In the genomic region with DNA sequence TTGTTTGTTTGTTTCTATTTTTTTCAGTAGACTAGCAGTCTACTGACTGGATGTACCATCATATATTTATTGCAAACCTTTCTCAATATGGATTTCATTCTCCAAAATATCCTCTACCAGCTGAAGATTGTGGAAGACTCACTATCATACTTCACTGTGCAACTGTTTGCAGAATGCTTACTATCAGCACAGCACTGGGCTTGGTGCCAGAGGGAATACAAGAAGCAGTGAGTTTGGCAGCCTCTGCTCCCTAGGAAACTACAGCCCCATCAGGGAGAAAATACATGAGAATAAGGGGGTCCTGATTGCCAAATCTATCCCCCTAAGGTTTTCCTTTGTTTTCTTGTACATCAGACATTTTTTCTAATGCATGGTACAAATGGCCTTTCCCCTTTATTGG, we compare ENCODE assay signal across 13 cellular contexts. TPM values are rescaled to one million over a fixed set of nuclear protein-coding genes. Genes with fewer than 3 reads are reported as not detected.
A peak's percentile ranks its signal among the peaks of the same experiment; 100 is the strongest.
DNase-seq lines count a peak whose midpoint lies in the region; ATAC-seq, FAIRE-seq and TF ChIP-seq lines count a peak whose summit lies in the region.
"Had no signal": no experiment of that assay in that cellular context is flagged by ENCODE, and none has a peak within 500 bp of the region (broad histone marks: within the 10 kb centered on the region; RNA-seq: fewer than 3 reads in every experiment).

No MANE protein-coding gene starts in this region.

- H4K20me1 ChIP-seq in HepG2 (ENCODE audit: insufficient read depth, low read length), result no peaks in the 10 kb centered on the region
- H4K20me1 ChIP-seq: BLaER1 treated with 17β-estradiol and CSF1 and Interleukin-3, amounts not matched to agents 10 nM and 100 nM had no signal

- FAIRE-seq in HepG2 (lab: Jason Lieb, UNC), result no peak

- H3K4me3 ChIP-seq in choroid plexus epithelial cell (ENCODE audit: low read depth, low read length) (no peak overlapping the region), HepG2 (replicated peaks in 1 of 3; ENCODE audit: insufficient read depth in 1 of 3, low read depth in 2 of 3, low read length in 3 of 3) (no peak overlapping the region)
- H3K4me3 ChIP-seq: BLaER1 treated with 17β-estradiol and CSF1 and Interleukin-3, amounts not matched to agents 10 nM and 100 nM had no signal

- peaks cover 38% of the 10 kb centered on the region for H3K4me1 ChIP-seq in HepG2 (ENCODE audit: insufficient read depth, low read length)

- 0 out of 5 replicates have a peak, but pooled peaks cover 0 to 3% of the 10 kb centered on the region in 2 experiments for H3K27me3 ChIP-seq in HepG2 (ENCODE audit: control insufficient read depth in 1 of 2, insufficient read depth in 2 of 2, low read length in 2 of 2)
- H3K27me3 ChIP-seq: BLaER1 treated with 17β-estradiol and CSF1 and Interleukin-3, amounts not matched to agents 10 nM and 100 nM had no signal

- DNase-seq in COLO668 (lab: John Stamatoyannopoulos, UW; ENCODE audit: unreplicated experiment) (peak; percentile 21), NCI-H1105 (lab: John Stamatoyannopoulos, UW) (peak; percentile 86), choroid plexus epithelial cell (ENCODE audit: low read depth) (peak; percentile 79), HepG2 (ENCODE audit: low spot score) (peak; percentile 5), GM20000 (ENCODE audit: low spot score) (no peak), NCI-H526 treated with DMSO at 0.1 percent for 48 hours (lab: John Stamatoyannopoulos, UW) (no peak)
- DNase-seq in activated CD8-positive, alpha-beta memory T cell treated with anti-CD3 and anti-CD28 coated beads, Interleukin-2, amount 50 U/mL, for 48 hours, result no peak
- DNase-seq: activated CD8-positive, alpha-beta memory T cell treated with anti-CD3 and anti-CD28 coated beads, Interleukin-2, amount 10 ng/mL, durations not matched to agents 7 days and 5 days; GF-D8; SHP77 treated with DMSO at 0.1 percent for 48 hours had no signal

- TF ChIP-seq RAD21 in HepG2 (CRISPR knock-in tag; IDR thresholded peaks at IDR 0.05), result no peak

- CTCF ChIA-PET in HepG2 (lab: Yijun Ruan, JAX; ENCODE audit: low intra/inter-chr PET ratio, low total read pairs), result no interaction called here

- H3K4me2 ChIP-seq in HepG2 (ENCODE audit: low read depth, low read length), result no peak overlapping the region
- H3K4me2 ChIP-seq: KMS-11 had no signal

- BruUV-seq in HepG2 (replicated peaks; lab: Mats Ljungman, UMichigan), result no TSS peak

- H3K27ac ChIP-seq in HepG2 (ENCODE audit: extremely low read length, insufficient read depth, low read length), result no peak overlapping the region
- H3K27ac ChIP-seq: KMS-11 had no signal

- TF ChIP-seq POLR2A in HepG2 (IDR thresholded peaks at IDR 0.05; ENCODE audit: insufficient read depth in 1 of 2, low read depth in 2 of 2, low read length in 2 of 2), result no peak

- peak; percentile 65; the same call in 1 of the 3 replicates for ATAC-seq in HepG2
- no peak for ATAC-seq in GM21786 (IDR thresholded peaks at IDR 0.05; ENCODE audit: unreplicated experiment)
- ATAC-seq: activated CD8-positive, alpha-beta memory T cell treated with anti-CD3 and anti-CD28 coated beads, Interleukin-2, amount 10 ng/mL, durations not matched to agents 7 days and 5 days had no signal

- H3K9ac ChIP-seq in HepG2 (ENCODE audit: insufficient read depth, low read depth, low read length), result no peak overlapping the region
- H3K9ac ChIP-seq: BLaER1 treated with 17β-estradiol and CSF1 and Interleukin-3, amounts not matched to agents 10 nM and 100 nM; KMS-11 had no signal

- H3K9me3 ChIP-seq in HepG2 (ENCODE audit: low read length), result no peaks in the 10 kb centered on the region
- H3K9me3 ChIP-seq: BLaER1 treated with 17β-estradiol and CSF1 and Interleukin-3, amounts not matched to agents 10 nM and 100 nM had no signal

- POLR2A ChIA-PET in HepG2 (lab: Yijun Ruan, JAX), result no interaction called here

- in situ Hi-C loops in HepG2 (cut with HindIII; ENCODE audit: extremely low pct_ligation_motif_present, low pct_unique_long_range_greater_than_20kb), result no loop called here

- intact Hi-C loops in HepG2 (cut with micrococcal nuclease; ENCODE audit: unreplicated experiment), result loop anchor here (5.0 kb wide), 1 partner anchor 48 kb away; no protein-coding TSS in a partner anchor

- H3K79me2 ChIP-seq in HepG2 (ENCODE audit: insufficient read depth, low read length), result no peaks in the 10 kb centered on the region

- H3K36me3 ChIP-seq in HepG2 (replicated peaks in 1 of 2; ENCODE audit: control insufficient read depth in 1 of 2, insufficient read depth in 2 of 2, low read length in 2 of 2), result no peaks in the 10 kb centered on the region
- H3K36me3 ChIP-seq: BLaER1 treated with 17β-estradiol and CSF1 and Interleukin-3, amounts not matched to agents 10 nM and 100 nM had no signal

- TF ChIP-seq CTCF in choroid plexus epithelial cell (conservative IDR thresholded peaks at IDR 0.05; ENCODE audit: low read depth, low read length) (no peak), HepG2 (CRISPR knock-in tag; IDR thresholded peaks at IDR 0.05) (no peak), GM20000 (IDR thresholded peaks at IDR 0.05; ENCODE audit: extremely low read depth, missing control alignments) (no peak)

- no peak overlapping the region for H2AFZ ChIP-seq in HepG2 (ENCODE audit: low read length)

- TF ChIP-seq EP300 in HepG2 (IDR thresholded peaks at IDR 0.05; ENCODE audit: low read depth in 2 of 2, low read length in 2 of 2) (no peak), HepG2 (CRISPR knock-in tag; IDR thresholded peaks at IDR 0.05; ENCODE audit: borderline replicate concordance) (no peak)

TF ChIP-seq in HepG2, 621 proteins besides CTCF, POLR2A, EP300 and RAD21 (continues in another document):
- TF ChIP-seq, protein P1, sequence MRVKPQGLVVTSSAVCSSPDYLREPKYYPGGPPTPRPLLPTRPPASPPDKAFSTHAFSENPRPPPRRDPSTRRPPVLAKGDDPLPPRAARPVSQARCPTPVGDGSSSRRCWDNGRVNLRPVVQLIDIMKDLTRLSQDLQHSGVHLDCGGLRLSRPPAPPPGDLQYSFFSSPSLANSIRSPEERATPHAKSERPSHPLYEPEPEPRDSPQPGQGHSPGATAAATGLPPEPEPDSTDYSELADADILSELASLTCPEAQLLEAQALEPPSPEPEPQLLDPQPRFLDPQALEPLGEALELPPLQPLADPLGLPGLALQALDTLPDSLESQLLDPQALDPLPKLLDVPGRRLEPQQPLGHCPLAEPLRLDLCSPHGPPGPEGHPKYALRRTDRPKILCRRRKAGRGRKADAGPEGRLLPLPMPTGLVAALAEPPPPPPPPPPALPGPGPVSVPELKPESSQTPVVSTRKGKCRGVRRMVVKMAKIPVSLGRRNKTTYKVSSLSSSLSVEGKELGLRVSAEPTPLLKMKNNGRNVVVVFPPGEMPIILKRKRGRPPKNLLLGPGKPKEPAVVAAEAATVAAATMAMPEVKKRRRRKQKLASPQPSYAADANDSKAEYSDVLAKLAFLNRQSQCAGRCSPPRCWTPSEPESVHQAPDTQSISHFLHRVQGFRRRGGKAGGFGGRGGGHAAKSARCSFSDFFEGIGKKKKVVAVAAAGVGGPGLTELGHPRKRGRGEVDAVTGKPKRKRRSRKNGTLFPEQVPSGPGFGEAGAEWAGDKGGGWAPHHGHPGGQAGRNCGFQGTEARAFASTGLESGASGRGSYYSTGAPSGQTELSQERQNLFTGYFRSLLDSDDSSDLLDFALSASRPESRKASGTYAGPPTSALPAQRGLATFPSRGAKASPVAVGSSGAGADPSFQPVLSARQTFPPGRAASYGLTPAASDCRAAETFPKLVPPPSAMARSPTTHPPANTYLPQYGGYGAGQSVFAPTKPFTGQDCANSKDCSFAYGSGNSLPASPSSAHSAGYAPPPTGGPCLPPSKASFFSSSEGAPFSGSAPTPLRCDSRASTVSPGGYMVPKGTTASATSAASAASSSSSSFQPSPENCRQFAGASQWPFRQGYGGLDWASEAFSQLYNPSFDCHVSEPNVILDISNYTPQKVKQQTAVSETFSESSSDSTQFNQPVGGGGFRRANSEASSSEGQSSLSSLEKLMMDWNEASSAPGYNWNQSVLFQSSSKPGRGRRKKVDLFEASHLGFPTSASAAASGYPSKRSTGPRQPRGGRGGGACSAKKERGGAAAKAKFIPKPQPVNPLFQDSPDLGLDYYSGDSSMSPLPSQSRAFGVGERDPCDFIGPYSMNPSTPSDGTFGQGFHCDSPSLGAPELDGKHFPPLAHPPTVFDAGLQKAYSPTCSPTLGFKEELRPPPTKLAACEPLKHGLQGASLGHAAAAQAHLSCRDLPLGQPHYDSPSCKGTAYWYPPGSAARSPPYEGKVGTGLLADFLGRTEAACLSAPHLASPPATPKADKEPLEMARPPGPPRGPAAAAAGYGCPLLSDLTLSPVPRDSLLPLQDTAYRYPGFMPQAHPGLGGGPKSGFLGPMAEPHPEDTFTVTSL (CRISPR knock-in tag; IDR thresholded peaks at IDR 0.05; ENCODE audit: borderline replicate concordance), result peak; percentile 28; the same call in 1 of the 2 replicates
- TF ChIP-seq ZNF792 (CRISPR knock-in tag; IDR thresholded peaks at IDR 0.05) (peak; percentile 92; the same call in 1 of the 2 replicates), ESRRA (CRISPR knock-in tag; IDR thresholded peaks at IDR 0.05; ENCODE audit: low read depth) (no peak), ZNF841 (CRISPR knock-in tag; IDR thresholded peaks at IDR 0.05; ENCODE audit: borderline replicate concordance) (no peak)

RNA-seq across cellular contexts. Expression of a gene that starts 27.5 kb away (rescaled TPM):
- total RNA-seq in HepG2 (2016; rRNA removed; fragmentation: Illumina TruSeq; extraction: Trizol), result not detected in 2 replicates
- total RNA-seq in HepG2 (2016; cell fraction: cytosol; rRNA removed; fragmentation: Illumina TruSeq; extraction: Trizol; ENCODE audit: low read depth), result not detected in 2 replicates
- not detected in 2 replicates for total RNA-seq in HepG2 (2016; cell fraction: insoluble cytoplasmic fraction; rRNA removed; fragmentation: Illumina TruSeq; extraction: Trizol)
- total RNA-seq in HepG2 (2016; cell fraction: membrane; rRNA removed; fragmentation: Illumina TruSeq; extraction: Trizol), result 0.09 TPM in 1 of 2 replicates, not detected in the other
- total RNA-seq in HepG2 (2016; cell fraction: nucleus; rRNA removed; fragmentation: Illumina TruSeq; extraction: Trizol), result not detected in 2 replicates
- 0.03 TPM in 1 of 2 replicates, not detected in the other for polyA plus RNA-seq in HepG2 (2011; rRNA removed)
- polyA plus RNA-seq in HepG2 (2011; cell fraction: cytosol; rRNA removed), result 0.05 TPM in 1 of 2 replicates, not detected in the other
- not detected in 2 replicates for polyA plus RNA-seq in HepG2 (2011; cell fraction: nucleus; rRNA removed)
- 0.11 TPM in 1 of 2 replicates, not detected in the other for polyA plus RNA-seq in HepG2 (2012)
- not detected in 2 replicates for polyA plus RNA-seq in HepG2 (2016; cell fraction: cytosol; fragmentation: Illumina TruSeq; extraction: Trizol; ENCODE audit: low read depth)
- 0.12 TPM in 1 of 2 replicates, not detected in the other for polyA plus RNA-seq in HepG2 (2016; cell fraction: insoluble cytoplasmic fraction; fragmentation: Illumina TruSeq; extraction: Trizol; ENCODE audit: low read depth)
- not detected in 2 replicates for polyA plus RNA-seq in HepG2 (2016; cell fraction: membrane; fragmentation: Illumina TruSeq; extraction: Trizol; ENCODE audit: low read depth)
- not detected in 2 replicates for polyA plus RNA-seq in HepG2 (2016; cell fraction: nucleus; fragmentation: Illumina TruSeq; extraction: Trizol; ENCODE audit: insufficient read depth, low read depth)
- not detected in 2 replicates for polyA minus RNA-seq in HepG2 (2011; rRNA and poly(A)+ RNA removed; ENCODE audit: low replicate concordance)
- not detected in 2 replicates for polyA minus RNA-seq in HepG2 (2011; cell fraction: cytosol; rRNA and poly(A)+ RNA removed)
- polyA minus RNA-seq in HepG2 (2011; cell fraction: nucleus; rRNA and poly(A)+ RNA removed), result not detected in 2 replicates
- total RNA-seq: activated CD8-positive, alpha-beta memory T cell treated with anti-CD3 and anti-CD28 coated beads, Interleukin-2, amount 10 ng/mL, durations not matched to agents 7 days and 5 days had no signal

Comparison
In these comparisons a context has a peak if more than half of its experiments do, and no peak if none do; other contexts are left out.
1. DNase-seq: peak in COLO668 (single experiment), NCI-H1105 (single experiment), choroid plexus epithelial cell (single experiment) and HepG2 (single experiment); none in activated CD8-positive, alpha-beta memory T cell treated with anti-CD3 and anti-CD28 coated beads, Interleukin-2, amount 50 U/mL, for 48 hours (single experiment), GM20000 (single experiment) and NCI-H526 treated with DMSO at 0.1 percent for 48 hours (single experiment).